In the genomic region with DNA sequence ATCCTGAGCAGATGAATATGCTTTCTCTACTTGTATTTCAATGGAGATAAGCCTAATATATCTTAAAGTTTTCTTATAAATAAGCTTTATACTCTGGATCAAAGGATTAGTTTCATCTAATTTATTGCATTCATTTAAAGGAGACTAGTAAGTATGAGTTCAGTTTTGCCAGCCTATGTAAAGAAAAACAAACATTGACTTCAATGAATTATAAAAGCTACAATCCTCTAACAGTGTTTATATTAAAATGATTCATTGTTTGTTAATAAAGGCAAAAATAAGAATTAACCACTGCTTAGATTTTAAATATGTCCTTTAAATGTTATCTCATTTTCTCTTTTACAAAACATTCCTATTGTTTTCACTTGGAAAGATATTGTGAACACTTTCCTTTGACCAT, we compare ENCODE assay signal across 6 cellular contexts.
"Had no signal": no experiment of that assay in that cellular context is flagged by ENCODE, and none has a peak within 500 bp of the region (broad histone marks: within the 10 kb centered on the region; RNA-seq: fewer than 3 reads in every experiment).

No MANE protein-coding gene starts in this region.

- DNase-seq: GOT3, H7, KG1 had no signal

- H3K4me3 ChIP-seq: HAP-1, K562 had no signal

- H3K4me1 ChIP-seq: HAP-1 had no signal

- H3K9me3 ChIP-seq: HAP-1 had no signal

- ATAC-seq: HCT116, K562 had no signal

- H3K36me3 ChIP-seq: HAP-1 had no signal
